ENCODE assay signal across 1 cellular context in genomic region chr2:70104231-70105111, GRCh38.
TF ChIP-seq lines count a peak whose summit lies in the region.

No MANE protein-coding gene starts in this region.

TF ChIP-seq in HepG2, 621 proteins besides CTCF, POLR2A, EP300 and RAD21 (continued from another document and continues in another):
- TF ChIP-seq, protein P1, sequence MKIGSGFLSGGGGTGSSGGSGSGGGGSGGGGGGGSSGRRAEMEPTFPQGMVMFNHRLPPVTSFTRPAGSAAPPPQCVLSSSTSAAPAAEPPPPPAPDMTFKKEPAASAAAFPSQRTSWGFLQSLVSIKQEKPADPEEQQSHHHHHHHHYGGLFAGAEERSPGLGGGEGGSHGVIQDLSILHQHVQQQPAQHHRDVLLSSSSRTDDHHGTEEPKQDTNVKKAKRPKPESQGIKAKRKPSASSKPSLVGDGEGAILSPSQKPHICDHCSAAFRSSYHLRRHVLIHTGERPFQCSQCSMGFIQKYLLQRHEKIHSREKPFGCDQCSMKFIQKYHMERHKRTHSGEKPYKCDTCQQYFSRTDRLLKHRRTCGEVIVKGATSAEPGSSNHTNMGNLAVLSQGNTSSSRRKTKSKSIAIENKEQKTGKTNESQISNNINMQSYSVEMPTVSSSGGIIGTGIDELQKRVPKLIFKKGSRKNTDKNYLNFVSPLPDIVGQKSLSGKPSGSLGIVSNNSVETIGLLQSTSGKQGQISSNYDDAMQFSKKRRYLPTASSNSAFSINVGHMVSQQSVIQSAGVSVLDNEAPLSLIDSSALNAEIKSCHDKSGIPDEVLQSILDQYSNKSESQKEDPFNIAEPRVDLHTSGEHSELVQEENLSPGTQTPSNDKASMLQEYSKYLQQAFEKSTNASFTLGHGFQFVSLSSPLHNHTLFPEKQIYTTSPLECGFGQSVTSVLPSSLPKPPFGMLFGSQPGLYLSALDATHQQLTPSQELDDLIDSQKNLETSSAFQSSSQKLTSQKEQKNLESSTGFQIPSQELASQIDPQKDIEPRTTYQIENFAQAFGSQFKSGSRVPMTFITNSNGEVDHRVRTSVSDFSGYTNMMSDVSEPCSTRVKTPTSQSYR (CRISPR knock-in tag; IDR thresholded peaks at IDR 0.05; ENCODE audit: borderline replicate concordance) = no peak; the same call in 1 of the 2 replicates
- peak; percentile 20; the same call in 1 of the 2 replicates for TF ChIP-seq LCORL (IDR thresholded peaks at IDR 0.05)
- no peak for TF ChIP-seq LCORL (CRISPR knock-in tag; IDR thresholded peaks at IDR 0.05)
- TF ChIP-seq ZNF816 (CRISPR knock-in tag; IDR thresholded peaks at IDR 0.05; ENCODE audit: borderline replicate concordance) = peak; percentile 65; the same call in 1 of the 2 replicates
- TF ChIP-seq ZNF615 (CRISPR knock-in tag; IDR thresholded peaks at IDR 0.05; ENCODE audit: borderline replicate concordance) = no peak
- TF ChIP-seq MTA3 (CRISPR knock-in tag; IDR thresholded peaks at IDR 0.05) = no peak
- TF ChIP-seq ZNF564 (CRISPR knock-in tag; IDR thresholded peaks at IDR 0.05) = no peak
- no peak for TF ChIP-seq SMARCE1 (IDR thresholded peaks at IDR 0.05; ENCODE audit: borderline replicate concordance)
- no peak for TF ChIP-seq ZNF788 (CRISPR knock-in tag; IDR thresholded peaks at IDR 0.05; ENCODE audit: borderline replicate concordance)
- TF ChIP-seq NFE2L2 (IDR thresholded peaks at IDR 0.05; ENCODE audit: low read length) = no peak
- TF ChIP-seq HIVEP1 (CRISPR knock-in tag; IDR thresholded peaks at IDR 0.05) = no peak
- TF ChIP-seq, protein P2, sequence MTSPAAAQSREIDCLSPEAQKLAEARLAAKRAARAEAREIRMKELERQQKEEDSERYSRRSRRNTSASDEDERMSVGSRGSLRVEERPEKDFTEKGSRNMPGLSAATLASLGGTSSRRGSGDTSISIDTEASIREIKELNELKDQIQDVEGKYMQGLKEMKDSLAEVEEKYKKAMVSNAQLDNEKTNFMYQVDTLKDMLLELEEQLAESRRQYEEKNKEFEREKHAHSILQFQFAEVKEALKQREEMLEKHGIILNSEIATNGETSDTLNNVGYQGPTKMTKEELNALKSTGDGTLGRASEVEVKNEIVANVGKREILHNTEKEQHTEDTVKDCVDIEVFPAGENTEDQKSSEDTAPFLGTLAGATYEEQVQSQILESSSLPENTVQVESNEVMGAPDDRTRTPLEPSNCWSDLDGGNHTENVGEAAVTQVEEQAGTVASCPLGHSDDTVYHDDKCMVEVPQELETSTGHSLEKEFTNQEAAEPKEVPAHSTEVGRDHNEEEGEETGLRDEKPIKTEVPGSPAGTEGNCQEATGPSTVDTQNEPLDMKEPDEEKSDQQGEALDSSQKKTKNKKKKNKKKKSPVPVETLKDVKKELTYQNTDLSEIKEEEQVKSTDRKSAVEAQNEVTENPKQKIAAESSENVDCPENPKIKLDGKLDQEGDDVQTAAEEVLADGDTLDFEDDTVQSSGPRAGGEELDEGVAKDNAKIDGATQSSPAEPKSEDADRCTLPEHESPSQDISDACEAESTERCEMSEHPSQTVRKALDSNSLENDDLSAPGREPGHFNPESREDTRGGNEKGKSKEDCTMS (CRISPR knock-in tag; conservative IDR thresholded peaks at IDR 0.05) = no peak
- no peak for TF ChIP-seq NR2F2 (IDR thresholded peaks at IDR 0.05; ENCODE audit: borderline replicate concordance, low read depth)
- TF ChIP-seq AHR (CRISPR knock-in tag; IDR thresholded peaks at IDR 0.05) = no peak
- TF ChIP-seq POLR2AphosphoS5 (IDR thresholded peaks at IDR 0.05; ENCODE audit: low read depth, low read length) = 0 out of 2 replicates have a peak, but pooled peaks have one; percentile 42
- TF ChIP-seq ZNF644 (CRISPR knock-in tag; IDR thresholded peaks at IDR 0.05; ENCODE audit: low read depth) = no peak
- no peak for TF ChIP-seq ZNF225 (CRISPR knock-in tag; IDR thresholded peaks at IDR 0.05)
- no peak for TF ChIP-seq ZNF530 (CRISPR knock-in tag; IDR thresholded peaks at IDR 0.05; ENCODE audit: low read depth)
- no peak for TF ChIP-seq NFIC (IDR thresholded peaks at IDR 0.05; ENCODE audit: low read length)
- no peak for TF ChIP-seq ZNF720 (CRISPR knock-in tag; IDR thresholded peaks at IDR 0.05)
- TF ChIP-seq SMAD9 (CRISPR knock-in tag; IDR thresholded peaks at IDR 0.05) = no peak
- TF ChIP-seq ZNF768 (CRISPR knock-in tag; IDR thresholded peaks at IDR 0.05) = no peak
- no peak for TF ChIP-seq CBFB (CRISPR knock-in tag; IDR thresholded peaks at IDR 0.05)
- TF ChIP-seq NAIF1 (CRISPR knock-in tag; IDR thresholded peaks at IDR 0.05; ENCODE audit: borderline replicate concordance) = no peak
- no peak for TF ChIP-seq ZNF431 (CRISPR knock-in tag; IDR thresholded peaks at IDR 0.05; ENCODE audit: borderline replicate concordance, low read depth)
- no peak for TF ChIP-seq ZSCAN25 (CRISPR knock-in tag; IDR thresholded peaks at IDR 0.05)
- peak; percentile 33; the same call in 1 of the 2 replicates for TF ChIP-seq NR2C2 (CRISPR knock-in tag; IDR thresholded peaks at IDR 0.05; ENCODE audit: borderline replicate concordance)
- TF ChIP-seq GATAD1 (CRISPR knock-in tag; IDR thresholded peaks at IDR 0.05) = peak; percentile 47; the same call in 1 of the 2 replicates
- TF ChIP-seq SAP130 (CRISPR knock-in tag; IDR thresholded peaks at IDR 0.05; ENCODE audit: low read depth) = peak; percentile 68
- no peak for TF ChIP-seq SP1 (IDR thresholded peaks at IDR 0.05)
- no peak for TF ChIP-seq SP1 (CRISPR knock-in tag; IDR thresholded peaks at IDR 0.05)
- peak; percentile 54 to 69; a peak in 3 of 4 replicates for TF ChIP-seq HMGXB4 (CRISPR knock-in tag; IDR thresholded peaks at IDR 0.05; ENCODE audit: borderline replicate concordance in 1 of 2, low read depth in 1 of 2)
- TF ChIP-seq, protein P3, sequence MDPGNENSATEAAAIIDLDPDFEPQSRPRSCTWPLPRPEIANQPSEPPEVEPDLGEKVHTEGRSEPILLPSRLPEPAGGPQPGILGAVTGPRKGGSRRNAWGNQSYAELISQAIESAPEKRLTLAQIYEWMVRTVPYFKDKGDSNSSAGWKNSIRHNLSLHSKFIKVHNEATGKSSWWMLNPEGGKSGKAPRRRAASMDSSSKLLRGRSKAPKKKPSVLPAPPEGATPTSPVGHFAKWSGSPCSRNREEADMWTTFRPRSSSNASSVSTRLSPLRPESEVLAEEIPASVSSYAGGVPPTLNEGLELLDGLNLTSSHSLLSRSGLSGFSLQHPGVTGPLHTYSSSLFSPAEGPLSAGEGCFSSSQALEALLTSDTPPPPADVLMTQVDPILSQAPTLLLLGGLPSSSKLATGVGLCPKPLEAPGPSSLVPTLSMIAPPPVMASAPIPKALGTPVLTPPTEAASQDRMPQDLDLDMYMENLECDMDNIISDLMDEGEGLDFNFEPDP (CRISPR knock-in tag; conservative IDR thresholded peaks at IDR 0.05) = no peak
- TF ChIP-seq PHB2 (IDR thresholded peaks at IDR 0.05; ENCODE audit: partially characterized antibody) = no peak
- no peak for TF ChIP-seq MTF1 (CRISPR knock-in tag; IDR thresholded peaks at IDR 0.05)
- TF ChIP-seq ZNF883 (CRISPR knock-in tag; IDR thresholded peaks at IDR 0.05; ENCODE audit: not compliant biosample characterization) = no peak
- TF ChIP-seq AKAP8 (CRISPR knock-in tag; IDR thresholded peaks at IDR 0.05) = no peak
- no peak for TF ChIP-seq ZNF550 (CRISPR knock-in tag; IDR thresholded peaks at IDR 0.05; ENCODE audit: borderline replicate concordance)
- TF ChIP-seq ZFY (CRISPR knock-in tag; IDR thresholded peaks at IDR 0.05) = peak; percentile 97
- TF ChIP-seq, protein P4, sequence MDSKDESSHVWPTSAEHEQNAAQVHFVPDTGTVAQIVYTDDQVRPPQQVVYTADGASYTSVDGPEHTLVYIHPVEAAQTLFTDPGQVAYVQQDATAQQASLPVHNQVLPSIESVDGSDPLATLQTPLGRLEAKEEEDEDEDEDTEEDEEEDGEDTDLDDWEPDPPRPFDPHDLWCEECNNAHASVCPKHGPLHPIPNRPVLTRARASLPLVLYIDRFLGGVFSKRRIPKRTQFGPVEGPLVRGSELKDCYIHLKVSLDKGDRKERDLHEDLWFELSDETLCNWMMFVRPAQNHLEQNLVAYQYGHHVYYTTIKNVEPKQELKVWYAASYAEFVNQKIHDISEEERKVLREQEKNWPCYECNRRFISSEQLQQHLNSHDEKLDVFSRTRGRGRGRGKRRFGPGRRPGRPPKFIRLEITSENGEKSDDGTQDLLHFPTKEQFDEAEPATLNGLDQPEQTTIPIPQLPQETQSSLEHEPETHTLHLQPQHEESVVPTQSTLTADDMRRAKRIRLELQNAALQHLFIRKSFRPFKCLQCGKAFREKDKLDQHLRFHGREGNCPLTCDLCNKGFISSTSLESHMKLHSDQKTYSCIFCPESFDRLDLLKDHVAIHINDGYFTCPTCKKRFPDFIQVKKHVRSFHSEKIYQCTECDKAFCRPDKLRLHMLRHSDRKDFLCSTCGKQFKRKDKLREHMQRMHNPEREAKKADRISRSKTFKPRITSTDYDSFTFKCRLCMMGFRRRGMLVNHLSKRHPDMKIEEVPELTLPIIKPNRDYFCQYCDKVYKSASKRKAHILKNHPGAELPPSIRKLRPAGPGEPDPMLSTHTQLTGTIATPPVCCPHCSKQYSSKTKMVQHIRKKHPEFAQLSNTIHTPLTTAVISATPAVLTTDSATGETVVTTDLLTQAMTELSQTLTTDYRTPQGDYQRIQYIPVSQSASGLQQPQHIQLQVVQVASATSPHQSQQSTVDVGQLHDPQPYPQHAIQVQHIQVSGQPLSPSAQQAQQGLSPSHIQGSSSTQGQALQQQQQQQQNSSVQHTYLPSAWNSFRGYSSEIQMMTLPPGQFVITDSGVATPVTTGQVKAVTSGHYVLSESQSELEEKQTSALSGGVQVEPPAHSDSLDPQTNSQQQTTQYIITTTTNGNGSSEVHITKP (CRISPR knock-in tag; IDR thresholded peaks at IDR 0.05; ENCODE audit: low read depth) = no peak
- TF ChIP-seq GPBP1L1 (CRISPR knock-in tag; IDR thresholded peaks at IDR 0.05) = no peak
- no peak for TF ChIP-seq RFXANK (CRISPR knock-in tag; IDR thresholded peaks at IDR 0.05)
- TF ChIP-seq RAD51 (IDR thresholded peaks at IDR 0.05; ENCODE audit: borderline replicate concordance) = no peak
- no peak for TF ChIP-seq ZBTB42 (CRISPR knock-in tag; IDR thresholded peaks at IDR 0.05)
- TF ChIP-seq TMF1 (CRISPR knock-in tag; IDR thresholded peaks at IDR 0.05; ENCODE audit: low read depth) = no peak
